In the genomic region with DNA sequence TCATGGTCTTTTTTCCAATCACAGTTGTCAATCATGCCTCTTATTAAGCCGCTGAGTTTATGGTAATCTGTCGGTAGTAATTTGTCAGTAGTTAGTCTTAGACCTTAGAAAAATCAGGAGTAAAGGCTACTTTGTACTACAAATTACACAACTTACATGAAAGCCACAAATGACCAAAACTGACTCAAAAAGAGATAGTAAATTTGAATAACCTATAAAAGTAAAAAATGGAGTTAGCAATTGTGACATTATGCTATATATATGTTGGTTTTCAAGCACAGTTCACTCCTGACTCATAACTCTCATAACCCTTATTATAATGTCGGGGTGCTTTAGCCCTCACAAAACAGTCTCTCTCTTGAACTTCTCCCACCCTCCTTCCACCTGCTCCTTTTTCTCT, we compare ENCODE assay signal across 30 cellular contexts.
"Had no signal": no experiment of that assay in that cellular context is flagged by ENCODE, and none has a peak within 500 bp of the region (broad histone marks: within the 10 kb centered on the region; RNA-seq: fewer than 3 reads in every experiment).

No MANE protein-coding gene starts in this region.

- H3K9me3 ChIP-seq: adrenal gland, gastroesophageal sphincter, uterus had no signal

- H3K27me3 Mint-ChIP-seq: type B pancreatic cell had no signal

- DNase-seq: activated CD4-positive, alpha-beta T cell treated with anti-CD3 and anti-CD28 coated beads, Interleukin-2, amount 50 U/mL, for 1 hour; activated CD4-positive, CD25-positive, alpha-beta regulatory T cell treated with anti-CD3 and anti-CD28 coated beads, Interleukin-2, amount 50 U/mL, for 72 hours; activated gamma-delta T cell treated with Interleukin-2 at 50 U/mL for 16 hours; activated T-cell treated with anti-CD3 and anti-CD28 coated beads for 4 hours; aorta; dorsolateral prefrontal cortex; effector memory CD4-positive, alpha-beta T cell; erythroblast; head of caudate nucleus; hippocampal formation; left cardiac atrium; left ventricle myocardium superior; stimulated activated CD4-positive, alpha-beta T cell treated with anti-CD3 and anti-CD28 coated beads, Interleukin-15, amount 100 ng/mL, for 24 hours; stimulated activated CD4-positive, alpha-beta T cell treated with anti-CD3 and anti-CD28 coated beads, Interleukin-2, amount 100 ng/mL, for 24 hours; substantia nigra; T-helper 2 cell; uterus had no signal

- H3K4me2 ChIP-seq: neural progenitor cell, smooth muscle cell had no signal

- H3K4me1 ChIP-seq: adrenal gland, gastroesophageal sphincter, right atrium auricular region, uterus had no signal

- FAIRE-seq: keratinocyte had no signal

- H3K27me3 ChIP-seq: adrenal gland, cardiac muscle cell, gastroesophageal sphincter, neural progenitor cell, right atrium auricular region, uterus had no signal

- H3K9me3 Mint-ChIP-seq: activated naive CD4-positive, alpha-beta T cell treated with anti-CD3 and anti-CD28 coated beads, Interleukin-2, amount 50 U/mL, for 24 hours; stimulated activated naive CD8-positive, alpha-beta T cell treated with anti-CD3 and anti-CD28 coated beads, Interleukin-15, Interleukin-2, amounts not matched to agents 100 ng/mL and 50 ng/mL, for 24 hours had no signal

- H3K4me3 ChIP-seq: adrenal gland, cardiac muscle cell, coronary artery, dorsolateral prefrontal cortex, gastroesophageal sphincter, neural progenitor cell, right atrium auricular region, smooth muscle cell, uterus had no signal

- H3K27ac ChIP-seq: adrenal gland, cardiac muscle cell, coronary artery, dorsolateral prefrontal cortex, gastroesophageal sphincter, neural progenitor cell, right atrium auricular region, uterus had no signal

- H3K4me1 Mint-ChIP-seq: activated naive CD4-positive, alpha-beta T cell treated with anti-CD3 and anti-CD28 coated beads, Interleukin-2, amount 50 U/mL, for 24 hours; brain had no signal

- ATAC-seq: gastroesophageal sphincter, left cardiac atrium, left ventricle myocardium superior had no signal

- H3K4me3 Mint-ChIP-seq: activated naive CD4-positive, alpha-beta T cell treated with anti-CD3 and anti-CD28 coated beads, Interleukin-2, amount 50 U/mL, for 24 hours; activated T-helper 1 cell treated with anti-CD3 and anti-CD28 coated beads, Interleukin-12 subunit alpha, Interleukin-12 subunit beta, Interleukin-2, Interleukin-4 antibody, amounts not matched to agents 30 ng/mL and 10 ng/mL and 1 ng/mL, durations not matched to agents 14 hours and 24 hours and 36 hours; brain; neural progenitor cell; stimulated activated naive CD8-positive, alpha-beta T cell treated with anti-CD3 and anti-CD28 coated beads, Interleukin-15, Interleukin-2, amounts not matched to agents 100 ng/mL and 50 ng/mL, for 24 hours; type B pancreatic cell had no signal

- H3K27ac Mint-ChIP-seq: activated naive CD4-positive, alpha-beta T cell treated with anti-CD3 and anti-CD28 coated beads, Interleukin-2, amount 50 U/mL, for 24 hours; activated T-helper 1 cell treated with anti-CD3 and anti-CD28 coated beads, Interleukin-12 subunit alpha, Interleukin-12 subunit beta, Interleukin-2, Interleukin-4 antibody, amounts not matched to agents 30 ng/mL and 10 ng/mL and 1 ng/mL, durations not matched to agents 14 hours and 24 hours and 36 hours; brain; neural progenitor cell; stimulated activated naive CD8-positive, alpha-beta T cell treated with anti-CD3 and anti-CD28 coated beads, Interleukin-15, Interleukin-2, amounts not matched to agents 100 ng/mL and 50 ng/mL, for 24 hours; type B pancreatic cell had no signal

- H3K36me3 Mint-ChIP-seq: brain, neural progenitor cell, type B pancreatic cell had no signal

- H3K36me3 ChIP-seq: adrenal gland, cardiac muscle cell, gastroesophageal sphincter, neural progenitor cell, right atrium auricular region, uterus had no signal

- H2AFZ ChIP-seq: neural progenitor cell had no signal
